ENCODE assay signal across 1 cellular context in the genomic region with DNA sequence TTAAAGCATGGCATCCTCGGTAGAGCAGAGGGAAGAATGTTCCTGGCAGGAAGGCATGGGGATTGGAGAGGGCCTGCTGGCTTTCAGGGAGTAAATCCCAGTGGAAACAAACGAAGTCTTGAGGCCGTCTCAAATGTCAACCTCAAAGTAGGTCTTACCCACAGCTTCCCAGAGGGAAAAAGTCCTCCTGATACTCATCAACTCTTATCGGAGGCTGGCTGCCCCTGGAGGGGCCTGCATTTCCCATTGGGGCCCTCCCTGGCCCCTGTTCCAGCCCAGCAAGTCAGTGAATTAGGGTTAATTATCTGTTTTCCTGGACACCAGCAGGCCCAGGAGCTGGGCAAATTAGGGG.
TF ChIP-seq lines count a peak whose summit lies in the region.

No MANE protein-coding gene starts in this region.

TF ChIP-seq in IMR-90, 13 proteins besides CTCF, POLR2A, EP300 and RAD21 (continued from another document):
- no peak for TF ChIP-seq CHD1 (IDR thresholded peaks at IDR 0.05; ENCODE audit: low read depth, low read length)
- no peak for TF ChIP-seq MAZ (IDR thresholded peaks at IDR 0.05; ENCODE audit: borderline replicate concordance, low read depth, low read length)
- TF ChIP-seq MAFK (IDR thresholded peaks at IDR 0.05; ENCODE audit: low read depth, low read length) = no peak
- TF ChIP-seq, protein P1, sequence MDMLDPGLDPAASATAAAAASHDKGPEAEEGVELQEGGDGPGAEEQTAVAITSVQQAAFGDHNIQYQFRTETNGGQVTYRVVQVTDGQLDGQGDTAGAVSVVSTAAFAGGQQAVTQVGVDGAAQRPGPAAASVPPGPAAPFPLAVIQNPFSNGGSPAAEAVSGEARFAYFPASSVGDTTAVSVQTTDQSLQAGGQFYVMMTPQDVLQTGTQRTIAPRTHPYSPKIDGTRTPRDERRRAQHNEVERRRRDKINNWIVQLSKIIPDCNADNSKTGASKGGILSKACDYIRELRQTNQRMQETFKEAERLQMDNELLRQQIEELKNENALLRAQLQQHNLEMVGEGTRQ (IDR thresholded peaks at IDR 0.05; ENCODE audit: low read depth, low read length) = no peak
